In genomic region chr7:34973400-34973760, GRCh38 we compare ENCODE assay signal across 30 cellular contexts.
"Had no signal": no experiment of that assay in that cellular context is flagged by ENCODE, and none has a peak within 500 bp of the region (broad histone marks: within the 10 kb centered on the region; RNA-seq: fewer than 3 reads in every experiment).

No MANE protein-coding gene starts in this region.

- H3K4me3 ChIP-seq: coronary artery, dorsolateral prefrontal cortex had no signal

- H3K36me3 ChIP-seq: brain microvascular endothelial cell, WERI-Rb-1 had no signal

- H3K27ac Mint-ChIP-seq: activated B cell treated with CpG ODN at 0.5 μM for 24 hours; activated CD4-positive, alpha-beta memory T cell treated with anti-CD3 and anti-CD28 coated beads, Interleukin-2, amount 10 ng/mL, durations not matched to agents 7 days and 5 days; activated CD4-positive, alpha-beta T cell treated with anti-CD3 and anti-CD28 coated beads, Interleukin-2, amount 10 ng/mL, durations not matched to agents 7 days and 5 days; activated naive CD8-positive, alpha-beta T cell; activated T-cell treated with anti-CD3 and anti-CD28 coated beads, Interleukin-2, amount 50 U/mL, for 24 hours; dendritic cell treated with granulocyte-macrophage colony-stimulating factor and Interleukin-4, amounts not matched to agents 40 ng/mL and 50 ng/mL, for 4 days; endodermal cell; T-helper 17 cell; T-helper 2 cell treated with Interferon-gamma antibody and Interleukin-4, amounts not matched to agents 5 μg/mL and 100 μg/mL, for 36 hours had no signal

- H3K4me1 Mint-ChIP-seq: endodermal cell had no signal

- H3K27me3 Mint-ChIP-seq: activated B cell treated with CpG ODN at 0.5 μM for 24 hours; activated CD4-positive, alpha-beta memory T cell treated with anti-CD3 and anti-CD28 coated beads, Interleukin-2, amount 10 ng/mL, durations not matched to agents 7 days and 5 days; activated CD4-positive, alpha-beta T cell treated with anti-CD3 and anti-CD28 coated beads, Interleukin-2, amount 10 ng/mL, durations not matched to agents 7 days and 5 days; activated naive CD8-positive, alpha-beta T cell; activated T-cell treated with anti-CD3 and anti-CD28 coated beads, Interleukin-2, amount 50 U/mL, for 24 hours; central memory CD8-positive, alpha-beta T cell; dendritic cell treated with granulocyte-macrophage colony-stimulating factor and Interleukin-4, amounts not matched to agents 40 ng/mL and 50 ng/mL, for 4 days; T-helper 17 cell had no signal

- H3K27me3 ChIP-seq: brain microvascular endothelial cell, dorsolateral prefrontal cortex had no signal

- H3K27ac ChIP-seq: brain microvascular endothelial cell, coronary artery, dorsolateral prefrontal cortex, WERI-Rb-1 had no signal

- DNase-seq: activated B cell treated with CpG ODN at 0.5 μM for 24 hours; activated CD4-positive, alpha-beta memory T cell treated with anti-CD3 and anti-CD28 coated beads, Interleukin-2, amount 10 ng/mL, durations not matched to agents 7 days and 5 days; activated CD4-positive, alpha-beta T cell treated with anti-CD3 and anti-CD28 coated beads, Interleukin-2, amount 10 ng/mL, durations not matched to agents 7 days and 5 days; activated CD4-positive, alpha-beta T cell treated with anti-CD3 and anti-CD28 coated beads, Interleukin-2, amount 50 U/mL, for 4 hours; activated CD8-positive, alpha-beta memory T cell treated with anti-CD3 and anti-CD28 coated beads, Interleukin-2, amount 50 U/mL, for 48 hours; activated effector memory CD4-positive, alpha-beta T cell treated with Interleukin-2 at 50 U/mL for 16 hours; activated gamma-delta T cell treated with Interleukin-2 at 50 U/mL for 16 hours; activated naive CD4-positive, alpha-beta T cell treated with anti-CD3 and anti-CD28 coated beads, Interleukin-2, amount 50 U/mL, for 16 hours; activated naive CD4-positive, alpha-beta T cell treated with Interleukin-2 at 50 U/mL for 16 hours; activated T-cell treated with anti-CD3 and anti-CD28 coated beads for 4 hours; activated T-cell treated with anti-CD3 and anti-CD28 coated beads, Interleukin-2, amount 50 U/mL, for 24 hours; activated T-cell treated with anti-CD3 and anti-CD28 coated beads, Interleukin-2, amount 50 U/mL, for 72 hours; amniotic stem cell; anterior cingulate cortex; brain microvascular endothelial cell; dorsolateral prefrontal cortex; effector memory CD4-positive, alpha-beta T cell; endodermal cell; foreskin fibroblast; head of caudate nucleus; T-helper 17 cell; T1000; WERI-Rb-1 had no signal

- H3K9me3 Mint-ChIP-seq: activated CD4-positive, alpha-beta memory T cell treated with anti-CD3 and anti-CD28 coated beads, Interleukin-2, amount 10 ng/mL, durations not matched to agents 7 days and 5 days; activated CD4-positive, alpha-beta T cell treated with anti-CD3 and anti-CD28 coated beads, Interleukin-2, amount 10 ng/mL, durations not matched to agents 7 days and 5 days; activated T-cell treated with anti-CD3 and anti-CD28 coated beads, Interleukin-2, amount 50 U/mL, for 24 hours; activated T-cell treated with anti-CD3 and anti-CD28 coated beads, Interleukin-2, amount 50 U/mL, for 72 hours; central memory CD8-positive, alpha-beta T cell; dendritic cell treated with granulocyte-macrophage colony-stimulating factor and Interleukin-4, amounts not matched to agents 40 ng/mL and 50 ng/mL, for 4 days; endodermal cell; T-helper 2 cell treated with Interferon-gamma antibody and Interleukin-4, amounts not matched to agents 5 μg/mL and 100 μg/mL, for 36 hours had no signal

- H3K4me3 Mint-ChIP-seq: activated B cell treated with CpG ODN at 0.5 μM for 24 hours; activated CD4-positive, alpha-beta memory T cell treated with anti-CD3 and anti-CD28 coated beads, Interleukin-2, amount 10 ng/mL, durations not matched to agents 7 days and 5 days; activated CD4-positive, alpha-beta T cell treated with anti-CD3 and anti-CD28 coated beads, Interleukin-2, amount 10 ng/mL, durations not matched to agents 7 days and 5 days; activated naive CD8-positive, alpha-beta T cell; activated T-cell treated with anti-CD3 and anti-CD28 coated beads, Interleukin-2, amount 50 U/mL, for 24 hours; activated T-cell treated with anti-CD3 and anti-CD28 coated beads, Interleukin-2, amount 50 U/mL, for 72 hours; central memory CD8-positive, alpha-beta T cell; dendritic cell treated with granulocyte-macrophage colony-stimulating factor and Interleukin-4, amounts not matched to agents 40 ng/mL and 50 ng/mL, for 4 days; endodermal cell; T-helper 17 cell; T-helper 2 cell treated with Interferon-gamma antibody and Interleukin-4, amounts not matched to agents 5 μg/mL and 100 μg/mL, for 36 hours had no signal

- ATAC-seq: activated CD4-positive, CD25-positive, alpha-beta regulatory T cell treated with anti-CD3 and anti-CD28 coated beads, Interleukin-2, amount 50 U/mL, for 24 hours; esophagus mucosa; T-helper 17 cell had no signal
